9 cellular contexts compared by ENCODE assay signal in genomic region chr1:159009287-159009686, GRCh38. TPM values are rescaled to one million over a fixed set of nuclear protein-coding genes. Genes with fewer than 3 reads are reported as not detected.
A peak's percentile ranks its signal among the peaks of the same experiment; 100 is the strongest.
DNase-seq lines count a peak whose midpoint lies in the region; ATAC-seq and TF ChIP-seq lines count a peak whose summit lies in the region.
"Had no signal": no experiment of that assay in that cellular context is flagged by ENCODE, and none has a peak within 500 bp of the region (broad histone marks: within the 10 kb centered on the region; RNA-seq: fewer than 3 reads in every experiment).

No MANE protein-coding gene starts in this region.

- peaks cover 48% of the 10 kb centered on the region for H3K36me3 Mint-ChIP-seq in activated CD8-positive, alpha-beta T cell treated with anti-CD3 and anti-CD28 coated beads, Interleukin-2, amount 10 ng/mL, durations not matched to agents 7 days and 5 days (ENCODE audit: low read depth)

- no peaks in the 10 kb centered on the region for H4K20me1 ChIP-seq in hepatocyte (ENCODE audit: insufficient read depth, poor library complexity, severe bottlenecking)

- CTCF ChIA-PET in activated CD8-positive, alpha-beta T cell treated with anti-CD3 and anti-CD28 coated beads, Interleukin-2, amount 10 ng/mL, durations not matched to agents 7 days and 5 days (lab: Charles Lee) = interaction anchor here (0.6 to 3.9 kb wide), 6 partner anchors 11 to 213 kb away, joined by 3 to 20 read pairs (median 4); partner anchors contain the start of gene AIM2

- TF ChIP-seq CTCF in hepatocyte (IDR thresholded peaks at IDR 0.05; ENCODE audit: poor library complexity) = no peak
- no peak for TF ChIP-seq CTCF in suprapubic skin (IDR thresholded peaks at IDR 0.05)

- no peaks in the 10 kb centered on the region for H3K27me3 ChIP-seq in hepatocyte
- no peaks in the 10 kb centered on the region for H3K27me3 ChIP-seq in suprapubic skin

- 89% methylated on average over 2 of the region's 2 CpGs for WGBS in hepatocyte (ENCODE audit: low lambda C conversion rate, missing lambda C conversion rate)
- WGBS in suprapubic skin = 24% methylated on average over 2 of the region's 2 CpGs

- H3K4me2 ChIP-seq in hepatocyte = peak overlapping the region; percentile 73

- DNase-seq in activated CD4-positive, CD25-positive, alpha-beta regulatory T cell (lab: John Stamatoyannopoulos, UW) = no peak
- DNase-seq in activated CD8-positive, alpha-beta T cell treated with anti-CD3 and anti-CD28 coated beads, Interleukin-2, amount 10 ng/mL, durations not matched to agents 7 days and 5 days = no peak
- DNase-seq in hepatocyte (ENCODE audit: low spot score) (no peak), suprapubic skin (ENCODE audit: low spot score in 2 of 2) (no peak), glomerular visceral epithelial cell (ENCODE audit: extremely low spot score) (no peak), DMS53 treated with DMSO at 0.1 percent for 48 hours (lab: John Stamatoyannopoulos, UW; ENCODE audit: unreplicated experiment) (no peak), NCI-H69 (lab: John Stamatoyannopoulos, UW) (no peak)
- DNase-seq: stimulated activated CD4-positive, alpha-beta T cell treated with anti-CD3 and anti-CD28 coated beads, Interleukin-12 subunit alpha, Interleukin-12 subunit beta, amount 100 ng/mL, for 4 hours had no signal

- TF ChIP-seq EP300 in suprapubic skin (IDR thresholded peaks at IDR 0.05) = no peak

- peak overlapping the region; percentile 88 for H3K4me3 Mint-ChIP-seq in activated CD8-positive, alpha-beta T cell treated with anti-CD3 and anti-CD28 coated beads, Interleukin-2, amount 10 ng/mL, durations not matched to agents 7 days and 5 days

- H3K4me1 ChIP-seq in hepatocyte (ENCODE audit: insufficient read depth) = peaks cover 44% of the 10 kb centered on the region
- H3K4me1 ChIP-seq in suprapubic skin = peaks cover 63% of the 10 kb centered on the region

- H3K4me3 ChIP-seq in hepatocyte (no peak overlapping the region), suprapubic skin (peak overlapping the region; percentile 67)

- peak; percentile 22 to 37 for ATAC-seq in activated CD4-positive, CD25-positive, alpha-beta regulatory T cell treated with anti-CD3 and anti-CD28 coated beads, Interleukin-2, amount 50 U/mL, for 24 hours
- ATAC-seq in activated CD8-positive, alpha-beta T cell treated with anti-CD3 and anti-CD28 coated beads, Interleukin-2, amount 10 ng/mL, durations not matched to agents 7 days and 5 days = peak; percentile 27

- H3K9me3 ChIP-seq in hepatocyte (ENCODE audit: low read depth) (no peaks in the 10 kb centered on the region), suprapubic skin (no peaks in the 10 kb centered on the region)

- peak overlapping the region; percentile 94 for H3K27ac Mint-ChIP-seq in activated CD8-positive, alpha-beta T cell treated with anti-CD3 and anti-CD28 coated beads, Interleukin-2, amount 10 ng/mL, durations not matched to agents 7 days and 5 days

- H3K4me1 Mint-ChIP-seq in activated CD8-positive, alpha-beta T cell treated with anti-CD3 and anti-CD28 coated beads, Interleukin-2, amount 10 ng/mL, durations not matched to agents 7 days and 5 days (ENCODE audit: low read depth) = peaks cover 39% of the 10 kb centered on the region

- no peaks in the 10 kb centered on the region for H3K9me2 ChIP-seq in hepatocyte (replicated peaks; ENCODE audit: insufficient read depth)

- no peak for TF ChIP-seq POLR2A in suprapubic skin (IDR thresholded peaks at IDR 0.05)

- no peaks in the 10 kb centered on the region for H3K27me3 Mint-ChIP-seq in activated CD8-positive, alpha-beta T cell treated with anti-CD3 and anti-CD28 coated beads, Interleukin-2, amount 10 ng/mL, durations not matched to agents 7 days and 5 days (ENCODE audit: low read depth)

- H3K27ac ChIP-seq in hepatocyte (peak overlapping the region; percentile 95), suprapubic skin (peak overlapping the region; percentile 96)

- H3K36me3 ChIP-seq in hepatocyte (replicated peaks; ENCODE audit: insufficient read depth, low read depth) (no peaks in the 10 kb centered on the region), suprapubic skin (no peaks in the 10 kb centered on the region)

- H3K79me2 ChIP-seq in hepatocyte = peaks cover 40% of the 10 kb centered on the region

- H2AFZ ChIP-seq in hepatocyte = peak overlapping the region; percentile 20

- H3K9me3 Mint-ChIP-seq in activated CD8-positive, alpha-beta T cell treated with anti-CD3 and anti-CD28 coated beads, Interleukin-2, amount 10 ng/mL, durations not matched to agents 7 days and 5 days (ENCODE audit: insufficient read depth) = no peaks in the 10 kb centered on the region

- POLR2A ChIA-PET in activated CD8-positive, alpha-beta T cell treated with anti-CD3 and anti-CD28 coated beads, Interleukin-2, amount 10 ng/mL, durations not matched to agents 7 days and 5 days (lab: Charles Lee) = interaction anchor here (0.7 to 4.0 kb wide), 19 partner anchors 8 to 1699 kb away, joined by 3 to 84 read pairs (median 6); partner anchors contain the start of genes AIM2 and PYHIN1

RNA-seq across cellular contexts. Expression of gene IFI16, which starts 0.4 kb away (rescaled TPM):
- 100 to 1,000 TPM; 308 to 314 TPM for total RNA-seq in activated CD8-positive, alpha-beta T cell treated with anti-CD3 and anti-CD28 coated beads, Interleukin-2, amount 10 ng/mL, durations not matched to agents 7 days and 5 days
- total RNA-seq in hepatocyte (22.2 and 25.1 TPM in 2 replicates), suprapubic skin (10 to 100 TPM; 52.3 to 70.4 (median 66.0) TPM)
- 31.8 and 35.6 TPM in 2 replicates for polyA plus RNA-seq in hepatocyte

Comparison
In these comparisons a context has a peak if more than half of its experiments do, and no peak if none do; other contexts are left out.
1. RNA of gene IFI16, which starts 0.4 kb away (total RNA-seq): 308 to 314 TPM in activated CD8-positive, alpha-beta T cell treated with anti-CD3 and anti-CD28 coated beads, Interleukin-2, amount 10 ng/mL, durations not matched to agents 7 days and 5 days; 52.3 to 70.4 TPM in suprapubic skin and 22.2 to 25.1 TPM in hepatocyte; every median in the first group is over 4 times any median in the second.